In genomic region chr20:45501600-45501999, GRCh38 we compare ENCODE assay signal across 34 cellular contexts. TPM values are rescaled to one million over a fixed set of nuclear protein-coding genes. Genes with fewer than 3 reads are reported as not detected.
"Had no signal": no experiment of that assay in that cellular context is flagged by ENCODE, and none has a peak within 500 bp of the region (broad histone marks: within the 10 kb centered on the region; RNA-seq: fewer than 3 reads in every experiment).

No MANE protein-coding gene starts in this region.

- DNase-seq: activated B cell treated with CpG ODN at 0.5 μM for 24 hours; activated CD4-positive, alpha-beta T cell treated with anti-CD3 and anti-CD28 coated beads for 48 hours; activated CD4-positive, alpha-beta T cell treated with anti-CD3 and anti-CD28 coated beads, Interleukin-2, amount 50 U/mL, for 1 hour; activated CD4-positive, alpha-beta T cell treated with anti-CD3 and anti-CD28 coated beads, Interleukin-2, amount 50 U/mL, for 48 hours; activated CD8-positive, alpha-beta memory T cell treated with anti-CD3 and anti-CD28 coated beads for 24 hours; activated CD8-positive, alpha-beta memory T cell treated with anti-CD3 and anti-CD28 coated beads, Interleukin-2, amount 50 U/mL, for 4 hours; activated CD8-positive, alpha-beta T cell treated with anti-CD3 and anti-CD28 coated beads for 36 hours; activated effector memory CD4-positive, alpha-beta T cell treated with anti-CD3 and anti-CD28 coated beads, Interleukin-2, amount 50 U/mL, for 16 hours; activated naive CD4-positive, alpha-beta T cell treated with anti-CD3 and anti-CD28 coated beads for 36 hours; activated naive CD8-positive, alpha-beta T cell treated with anti-CD3 and anti-CD28 coated beads for 36 hours; activated naive CD8-positive, alpha-beta T cell treated with anti-CD3 and anti-CD28 coated beads, Interleukin-2, amount 50 U/mL, for 24 hours; activated T-cell treated with anti-CD3 and anti-CD28 coated beads, Interleukin-2, amount 50 U/mL, for 1 hour; activated T-cell treated with anti-CD3 and anti-CD28 coated beads, Interleukin-2, amount 50 U/mL, for 48 hours; adrenal gland; amygdala; aorta; body of pancreas; caudate nucleus; cortex of kidney; dermis blood vessel endothelial cell; effector CD4-positive, alpha-beta T cell; effector memory CD8-positive, alpha-beta T cell; erythroblast; foreskin keratinocyte; gastrocnemius medialis; T-helper 1 cell; T-helper 17 cell; T1000; WERI-Rb-1 had no signal

- H3K27ac ChIP-seq: adrenal gland, body of pancreas, esophagus muscularis mucosa, foreskin keratinocyte, gastrocnemius medialis, WERI-Rb-1 had no signal

- H3K27me3 ChIP-seq: body of pancreas, gastrocnemius medialis had no signal

- H3K9me3 ChIP-seq: adrenal gland, body of pancreas, esophagus muscularis mucosa, gastrocnemius medialis had no signal

- H3K4me3 ChIP-seq: adrenal gland, body of pancreas, esophagus muscularis mucosa, gastrocnemius medialis had no signal

- H3K4me1 ChIP-seq: adrenal gland, body of pancreas, esophagus muscularis mucosa, foreskin keratinocyte, gastrocnemius medialis had no signal

- H3K36me3 ChIP-seq: adrenal gland, esophagus muscularis mucosa, gastrocnemius medialis, WERI-Rb-1 had no signal

- ATAC-seq: activated CD4-positive, CD25-positive, alpha-beta regulatory T cell treated with anti-CD3 and anti-CD28 coated beads, Interleukin-2, amount 50 U/mL, for 24 hours; activated CD8-positive, alpha-beta T cell treated with anti-CD3 and anti-CD28 coated beads for 36 hours; activated naive CD8-positive, alpha-beta T cell treated with anti-CD3 and anti-CD28 coated beads, Interleukin-2, amount 50 U/mL, for 24 hours; body of pancreas; effector memory CD8-positive, alpha-beta T cell; foreskin keratinocyte; gastrocnemius medialis; T-helper 17 cell had no signal

RNA-seq across cellular contexts. Expression of gene SPINT3, which starts 13.8 kb away (rescaled TPM):
- total RNA-seq: activated B cell treated with CpG ODN at 0.5 μM for 24 hours; activated CD8-positive, alpha-beta T cell treated with anti-CD3 and anti-CD28 coated beads for 36 hours; activated naive CD4-positive, alpha-beta T cell treated with anti-CD3 and anti-CD28 coated beads for 36 hours; activated naive CD8-positive, alpha-beta T cell treated with anti-CD3 and anti-CD28 coated beads for 36 hours; activated T-helper 1 cell treated with anti-CD3 and anti-CD28 coated beads, Interleukin-12 subunit alpha, Interleukin-12 subunit beta, Interleukin-2, Interleukin-4 antibody, amounts not matched to agents 30 ng/mL and 10 ng/mL and 1 ng/mL, durations not matched to agents 14 hours and 24 hours and 36 hours; activated T-helper 2 cell treated with anti-CD3 and anti-CD28 coated beads, Interferon-gamma antibody, Interleukin-2, Interleukin-4, amounts not matched to agents 10 μg/mL and 5 μg/mL and 100 μg/mL, durations not matched to agents 14 hours and 24 hours and 36 hours; adrenal gland; aorta; body of pancreas; chondrocyte; dermis blood vessel endothelial cell; esophagus muscularis mucosa; foreskin keratinocyte; gastrocnemius medialis; T-helper 17 cell had no signal

RNA-seq across cellular contexts. Expression of gene WFDC2, which starts 32.0 kb away (rescaled TPM):
- total RNA-seq: activated T-helper 1 cell treated with anti-CD3 and anti-CD28 coated beads, Interleukin-12 subunit alpha, Interleukin-12 subunit beta, Interleukin-2, Interleukin-4 antibody, amounts not matched to agents 30 ng/mL and 10 ng/mL and 1 ng/mL, durations not matched to agents 14 hours and 24 hours and 36 hours; activated T-helper 2 cell treated with anti-CD3 and anti-CD28 coated beads, Interferon-gamma antibody, Interleukin-2, Interleukin-4, amounts not matched to agents 10 μg/mL and 5 μg/mL and 100 μg/mL, durations not matched to agents 14 hours and 24 hours and 36 hours; chondrocyte; dermis blood vessel endothelial cell; gastrocnemius medialis had no signal

RNA-seq across cellular contexts. Expression of gene WFDC6, which starts 37.7 kb away (rescaled TPM):
- total RNA-seq: activated B cell treated with CpG ODN at 0.5 μM for 24 hours; activated CD8-positive, alpha-beta T cell treated with anti-CD3 and anti-CD28 coated beads for 36 hours; activated naive CD4-positive, alpha-beta T cell treated with anti-CD3 and anti-CD28 coated beads for 36 hours; activated naive CD8-positive, alpha-beta T cell treated with anti-CD3 and anti-CD28 coated beads for 36 hours; activated T-helper 1 cell treated with anti-CD3 and anti-CD28 coated beads, Interleukin-12 subunit alpha, Interleukin-12 subunit beta, Interleukin-2, Interleukin-4 antibody, amounts not matched to agents 30 ng/mL and 10 ng/mL and 1 ng/mL, durations not matched to agents 14 hours and 24 hours and 36 hours; activated T-helper 2 cell treated with anti-CD3 and anti-CD28 coated beads, Interferon-gamma antibody, Interleukin-2, Interleukin-4, amounts not matched to agents 10 μg/mL and 5 μg/mL and 100 μg/mL, durations not matched to agents 14 hours and 24 hours and 36 hours; adrenal gland; aorta; body of pancreas; chondrocyte; dermis blood vessel endothelial cell; esophagus muscularis mucosa; foreskin keratinocyte; gastrocnemius medialis; T-helper 17 cell had no signal

RNA-seq across cellular contexts. Expression of gene EPPIN, which starts 45.6 kb away (rescaled TPM):
- total RNA-seq: activated B cell treated with CpG ODN at 0.5 μM for 24 hours; activated CD8-positive, alpha-beta T cell treated with anti-CD3 and anti-CD28 coated beads for 36 hours; activated naive CD4-positive, alpha-beta T cell treated with anti-CD3 and anti-CD28 coated beads for 36 hours; activated naive CD8-positive, alpha-beta T cell treated with anti-CD3 and anti-CD28 coated beads for 36 hours; activated T-helper 1 cell treated with anti-CD3 and anti-CD28 coated beads, Interleukin-12 subunit alpha, Interleukin-12 subunit beta, Interleukin-2, Interleukin-4 antibody, amounts not matched to agents 30 ng/mL and 10 ng/mL and 1 ng/mL, durations not matched to agents 14 hours and 24 hours and 36 hours; activated T-helper 2 cell treated with anti-CD3 and anti-CD28 coated beads, Interferon-gamma antibody, Interleukin-2, Interleukin-4, amounts not matched to agents 10 μg/mL and 5 μg/mL and 100 μg/mL, durations not matched to agents 14 hours and 24 hours and 36 hours; adrenal gland; aorta; body of pancreas; chondrocyte; dermis blood vessel endothelial cell; esophagus muscularis mucosa; foreskin keratinocyte; gastrocnemius medialis; T-helper 17 cell had no signal
